Comparison of ENCODE assay signal across 20 cellular contexts in the genomic region with DNA sequence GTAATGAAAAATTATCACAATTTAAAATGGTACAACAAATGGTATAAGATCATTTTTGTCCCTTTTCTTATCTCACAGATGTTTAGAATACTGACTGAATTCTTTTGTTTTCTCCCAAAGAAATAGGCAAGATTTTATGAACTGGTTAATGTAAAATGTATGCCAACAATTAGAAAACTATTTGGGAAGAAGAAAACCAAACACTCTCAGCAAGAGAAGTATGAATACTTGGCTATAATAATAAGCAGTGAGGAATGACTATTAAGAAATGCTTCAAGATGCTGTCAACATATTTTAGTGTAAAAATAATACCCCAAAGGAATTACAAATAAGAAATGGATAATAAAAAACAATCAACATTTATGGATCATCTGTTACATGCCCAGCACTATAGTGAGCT. TPM values are rescaled to one million over a fixed set of nuclear protein-coding genes. Genes with fewer than 3 reads are reported as not detected.
"Had no signal": no experiment of that assay in that cellular context is flagged by ENCODE, and none has a peak within 500 bp of the region (broad histone marks: within the 10 kb centered on the region; RNA-seq: fewer than 3 reads in every experiment).

No MANE protein-coding gene starts in this region.

- H3K27me3 ChIP-seq: vagina had no signal

- H3K9me3 ChIP-seq: lower lobe of right lung, prostate gland, vagina had no signal

- ATAC-seq: activated CD8-positive, alpha-beta T cell treated with anti-CD3 and anti-CD28 coated beads, Interleukin-2, amount 10 ng/mL, durations not matched to agents 7 days and 5 days; right cardiac atrium; stimulated activated naive CD8-positive, alpha-beta T cell treated with anti-CD3 and anti-CD28 coated beads, Interleukin-15, amount 100 ng/mL, for 72 hours had no signal

- H3K27ac ChIP-seq: coronary artery, lower lobe of right lung, prostate gland, vagina had no signal

- H3K4me2 ChIP-seq: smooth muscle cell had no signal

- DNase-seq: activated CD4-positive, alpha-beta T cell treated with anti-CD3 and anti-CD28 coated beads, Interleukin-2, amount 10 ng/mL, durations not matched to agents 24 days and 14 days; activated CD4-positive, CD25-positive, alpha-beta regulatory T cell; activated CD8-positive, alpha-beta T cell treated with anti-CD3 and anti-CD28 coated beads, Interleukin-2, amount 10 ng/mL, durations not matched to agents 7 days and 5 days; activated naive CD4-positive, alpha-beta T cell treated with Interleukin-2 at 50 U/mL for 16 hours; activated naive CD8-positive, alpha-beta T cell treated with anti-CD3 and anti-CD28 coated beads, Interleukin-2, amount 10 ng/mL, durations not matched to agents 7 days and 5 days; activated T-cell treated with anti-CD3 and anti-CD28 coated beads, Interleukin-2, amount 50 U/mL, for 24 hours; central memory CD4-positive, alpha-beta T cell; effector CD4-positive, alpha-beta T cell; lower lobe of right lung; nephron progenitor cell; nucleus accumbens; right cardiac atrium; stimulated activated CD4-positive, alpha-beta T cell treated with anti-CD3 and anti-CD28 coated beads, Interleukin-4, amount 100 ng/mL, for 1 hour; stimulated activated naive CD8-positive, alpha-beta T cell treated with anti-CD3 and anti-CD28 coated beads, Interleukin-15, amount 100 ng/mL, for 72 hours; T1000 had no signal

- H3K4me1 ChIP-seq: lower lobe of right lung, prostate gland, vagina had no signal

- H3K4me3 ChIP-seq: coronary artery, lower lobe of right lung, prostate gland, smooth muscle cell, vagina had no signal

- H3K36me3 ChIP-seq: prostate gland, vagina had no signal

RNA-seq across cellular contexts. Expression of a gene that starts 58.1 kb away (rescaled TPM):
- total RNA-seq: activated CD4-positive, alpha-beta T cell treated with anti-CD3 and anti-CD28 coated beads, Interleukin-2, amount 10 ng/mL, durations not matched to agents 24 days and 14 days; activated CD8-positive, alpha-beta T cell treated with anti-CD3 and anti-CD28 coated beads, Interleukin-2, amount 10 ng/mL, durations not matched to agents 7 days and 5 days; activated naive CD8-positive, alpha-beta T cell treated with anti-CD3 and anti-CD28 coated beads, Interleukin-2, amount 10 ng/mL, durations not matched to agents 7 days and 5 days; activated T-helper 2 cell treated with anti-CD3 and anti-CD28 coated beads, Interferon-gamma antibody, Interleukin-2, Interleukin-4, amounts not matched to agents 10 μg/mL and 5 μg/mL and 100 μg/mL, durations not matched to agents 14 hours and 24 hours and 36 hours had no signal
